In the genomic region with DNA sequence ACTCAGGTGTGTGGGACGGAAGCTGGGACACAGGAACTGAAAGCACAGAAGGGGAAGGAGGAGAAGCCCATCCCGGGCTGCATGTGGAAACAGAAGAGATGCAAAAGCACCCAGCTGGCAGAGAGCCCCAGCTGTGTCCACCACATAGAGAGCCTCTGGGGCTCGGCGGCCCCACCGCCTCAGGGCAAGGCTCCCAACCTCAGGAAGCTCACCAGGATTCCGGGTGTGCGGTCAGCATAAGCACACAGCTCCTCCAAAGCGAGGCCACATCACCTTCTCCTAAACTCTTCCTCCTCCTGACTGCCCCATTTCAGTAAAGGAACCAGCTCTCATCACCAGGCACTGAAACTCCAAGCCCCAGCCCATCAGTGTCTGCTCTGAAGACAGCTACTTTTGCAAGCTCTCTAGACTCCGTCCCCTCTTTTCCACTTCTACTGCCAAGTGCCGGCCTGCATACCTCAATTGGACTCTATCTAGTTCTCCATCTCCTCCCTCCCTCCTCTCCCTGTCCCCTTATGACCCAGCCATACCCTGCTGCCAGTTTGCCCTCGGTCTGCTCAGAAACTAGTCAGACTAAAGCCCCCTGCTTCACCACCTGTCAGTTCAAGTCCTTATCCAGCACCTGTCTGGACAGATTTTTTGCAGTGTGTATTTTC, we compare ENCODE assay signal across 8 cellular contexts. TPM values are rescaled to one million over a fixed set of nuclear protein-coding genes. Genes with fewer than 3 reads are reported as not detected.
DNase-seq lines count a peak whose midpoint lies in the region; ATAC-seq, FAIRE-seq and TF ChIP-seq lines count a peak whose summit lies in the region.

No MANE protein-coding gene starts in this region.

- H3K9me3 Mint-ChIP-seq in naive B cell, result no peaks in the 10 kb centered on the region

- H3K4me3 Mint-ChIP-seq in naive B cell, result peak overlapping the region; percentile 48 to 87 (median 82)

- H3K27me3 ChIP-seq in ascending aorta, result no peaks in the 10 kb centered on the region

- TF ChIP-seq CTCF in ascending aorta (IDR thresholded peaks at IDR 0.05), result no peak

- peaks cover 27 to 59% of the 10 kb centered on the region in 2 donors for H3K4me1 ChIP-seq in ascending aorta

- peak; percentile 17 for ATAC-seq in HG03097 (IDR thresholded peaks at IDR 0.05; ENCODE audit: low FRiP score, unreplicated experiment)
- peak; percentile 4 to 8 for ATAC-seq in naive B cell (ENCODE audit: low read depth in 2 of 2)

- no peaks in the 10 kb centered on the region for H3K36me3 Mint-ChIP-seq in naive B cell

- peak overlapping the region; percentile 88 to 99 (median 98) for H3K27ac Mint-ChIP-seq in naive B cell

- DNase-seq in DMS 273 (lab: John Stamatoyannopoulos, UW; ENCODE audit: unreplicated experiment) (peak; percentile 77), ascending aorta (ENCODE audit: low spot score in 2 of 2) (no peak), naive B cell (peak; percentile 57), urothelium cell line (ENCODE audit: low spot score) (no peak), iPS-NIHi11 (ENCODE audit: low spot score) (no peak), Ammon's horn (ENCODE audit: low spot score) (no peak)
- DNase-seq in stimulated activated naive CD4-positive, alpha-beta T cell (lab: John Stamatoyannopoulos, UW), result no peak

- peaks cover 55 to 95% (median 78%) of the 10 kb centered on the region in 3 donors for H3K4me1 Mint-ChIP-seq in naive B cell

- peaks cover 0 to 4% of the 10 kb centered on the region in 2 donors for H3K36me3 ChIP-seq in ascending aorta

- FAIRE-seq in urothelium cell line (lab: Jason Lieb, UNC), result no peak

- H3K27me3 Mint-ChIP-seq in naive B cell, result no peaks in the 10 kb centered on the region

- H3K9me3 ChIP-seq in ascending aorta, result no peaks in the 10 kb centered on the region

- intact Hi-C loops in ascending aorta (cut with DNase I), result no loop called here

- H3K27ac ChIP-seq in ascending aorta, result peak overlapping the region; percentile 73 to 75

- peak overlapping the region in 1 of 2 donors; percentile 30 for H3K4me3 ChIP-seq in ascending aorta

RNA-seq across cellular contexts. Expression of a gene that starts 6.0 kb away (rescaled TPM):
- total RNA-seq in ascending aorta, result 52.3 TPM
- polyA plus RNA-seq in naive B cell (ENCODE audit: low read depth in 6 of 6), result 10 to 100 TPM; 12.7 to 28.7 (median 22.3) TPM

RNA-seq across cellular contexts. Expression of a gene that starts 21.5 kb away (rescaled TPM):
- 54.5 TPM for total RNA-seq in ascending aorta
- 1 to 10 TPM; 2.5 to 5.8 (median 4.7) TPM for polyA plus RNA-seq in naive B cell (ENCODE audit: low read depth in 6 of 6)

Comparison
In these comparisons a context has a peak if more than half of its experiments do, and no peak if none do; other contexts are left out.
1. DNase-seq: peak in DMS 273 (single experiment) and naive B cell (single experiment); none in ascending aorta (0 of 2), urothelium cell line (single experiment), iPS-NIHi11 (single experiment), Ammon's horn (single experiment) and stimulated activated naive CD4-positive, alpha-beta T cell (0 of 6).